ENCODE assay signal across 27 cellular contexts in genomic region chr1:225155555-225155954, GRCh38.
A peak's percentile ranks its signal among the peaks of the same experiment; 100 is the strongest.
DNase-seq lines count a peak whose midpoint lies in the region; ATAC-seq and TF ChIP-seq lines count a peak whose summit lies in the region.
"Had no signal": no experiment of that assay in that cellular context is flagged by ENCODE, and none has a peak within 500 bp of the region (broad histone marks: within the 10 kb centered on the region; RNA-seq: fewer than 3 reads in every experiment).

No MANE protein-coding gene starts in this region.

- H3K4me1 Mint-ChIP-seq in T-helper 17 cell (peaks cover 8% of the 10 kb centered on the region), endothelial cell (ENCODE audit: unreplicated experiment) (peaks cover 19% of the 10 kb centered on the region), Calu3 (ENCODE audit: low read depth, unreplicated experiment) (no peaks in the 10 kb centered on the region)
- H3K4me1 Mint-ChIP-seq in activated CD8-positive, alpha-beta memory T cell treated with anti-CD3 and anti-CD28 coated beads, Interleukin-2, amount 10 ng/mL, durations not matched to agents 7 days and 5 days = no peaks in the 10 kb centered on the region
- H3K4me1 Mint-ChIP-seq: IgD-negative memory B cell had no signal

- DNase-seq in T-helper 17 cell (no peak), endothelial cell (ENCODE audit: low spot score) (no peak), coronary artery (ENCODE audit: low spot score) (no peak), Calu3 (no peak), inferior parietal cortex (ENCODE audit: extremely low spot score) (no peak)
- no peak for DNase-seq in activated CD8-positive, alpha-beta memory T cell treated with anti-CD3 and anti-CD28 coated beads, Interleukin-2, amount 10 ng/mL, durations not matched to agents 7 days and 5 days
- DNase-seq: 8988T, C1 segment of cervical spinal cord, Caco-2, DMS 273 treated with DMSO at 0.1 percent for 48 hours, DMS79, MV-4-11, NCI-H1105, NCI-H1436 treated with DMSO at 0.1 percent for 48 hours, NCI-H187 treated with DMSO at 0.1 percent for 48 hours, NCI-H2171 treated with DMSO at 0.1 percent for 48 hours, NCI-H524, NCI-H774, Right ventricle myocardium superior, RPMI8226, T-cell had no signal

- H3K4me1 ChIP-seq in ACC112 (ENCODE audit: control insufficient read depth, insufficient read depth, low read length, unreplicated experiment) = peaks cover 6% of the 10 kb centered on the region
- H3K4me1 ChIP-seq in HEK293 (ENCODE audit: control insufficient read depth, insufficient read depth, low read length) = no peaks in the 10 kb centered on the region
- H3K4me1 ChIP-seq: Caco-2, SJSA1 had no signal

- H3K9me3 ChIP-seq in HEK293 (ENCODE audit: control insufficient read depth, insufficient read depth, low read depth, low read length) (no peaks in the 10 kb centered on the region), T-helper 17 cell (ENCODE audit: control insufficient read depth, low read length, poor library complexity, severe bottlenecking) (no peaks in the 10 kb centered on the region)
- H3K9me3 ChIP-seq: Caco-2, SJSA1 had no signal

- no peaks in the 10 kb centered on the region for H3K27me3 Mint-ChIP-seq in T-helper 17 cell
- no peaks in the 10 kb centered on the region for H3K27me3 Mint-ChIP-seq in endothelial cell (ENCODE audit: unreplicated experiment)
- H3K27me3 Mint-ChIP-seq in activated CD8-positive, alpha-beta memory T cell treated with anti-CD3 and anti-CD28 coated beads, Interleukin-2, amount 10 ng/mL, durations not matched to agents 7 days and 5 days = peaks cover 5% of the 10 kb centered on the region
- no peaks in the 10 kb centered on the region for H3K27me3 Mint-ChIP-seq in Calu3 (ENCODE audit: unreplicated experiment)
- H3K27me3 Mint-ChIP-seq: IgD-negative memory B cell had no signal

- intact Hi-C loops in Calu3 (cut with micrococcal nuclease; ENCODE audit: unreplicated experiment) = no loop called here

- no peaks in the 10 kb centered on the region for H3K36me3 Mint-ChIP-seq in T-helper 17 cell (ENCODE audit: low read depth)
- H3K36me3 Mint-ChIP-seq in endothelial cell (ENCODE audit: low read depth, unreplicated experiment) = no peaks in the 10 kb centered on the region
- H3K36me3 Mint-ChIP-seq in activated CD8-positive, alpha-beta memory T cell treated with anti-CD3 and anti-CD28 coated beads, Interleukin-2, amount 10 ng/mL, durations not matched to agents 7 days and 5 days = no peaks in the 10 kb centered on the region
- no peaks in the 10 kb centered on the region for H3K36me3 Mint-ChIP-seq in Calu3 (ENCODE audit: insufficient read depth, unreplicated experiment)
- H3K36me3 Mint-ChIP-seq: CD4-positive, alpha-beta memory T cell; IgD-negative memory B cell; T-cell had no signal

- CTCF ChIA-PET in HEK293 (lab: Yijun Ruan, JAX) (no interaction called here), Calu3 (lab: Charles Lee) (no interaction called here)
- CTCF ChIA-PET in activated CD8-positive, alpha-beta memory T cell treated with anti-CD3 and anti-CD28 coated beads, Interleukin-2, amount 10 ng/mL, durations not matched to agents 7 days and 5 days (lab: Charles Lee) = no interaction called here

- ATAC-seq in T-helper 17 cell = peak; percentile 68
- ATAC-seq in activated CD8-positive, alpha-beta memory T cell treated with anti-CD3 and anti-CD28 coated beads, Interleukin-2, amount 10 ng/mL, durations not matched to agents 7 days and 5 days = no peak

- H3K79me2 ChIP-seq in ACC112 (ENCODE audit: control insufficient read depth, insufficient read depth, low read length, unreplicated experiment) = no peaks in the 10 kb centered on the region

- H2AFZ ChIP-seq in ACC112 (ENCODE audit: low read length, unreplicated experiment) = peak overlapping the region; percentile 17

- no peak overlapping the region for H3K4me3 ChIP-seq in ACC112 (ENCODE audit: low read depth, low read length)
- H3K4me3 ChIP-seq in HEK293 (ENCODE audit: low read depth, low read length) = no peak overlapping the region
- H3K4me3 ChIP-seq in coronary artery = no peak overlapping the region
- H3K4me3 ChIP-seq: SJSA1 had no signal

- POLR2A ChIA-PET in HEK293 (lab: Yijun Ruan, JAX) = no interaction called here

- H3K4me3 Mint-ChIP-seq in T-helper 17 cell = no peak overlapping the region
- no peak overlapping the region for H3K4me3 Mint-ChIP-seq in endothelial cell (ENCODE audit: unreplicated experiment)
- H3K4me3 Mint-ChIP-seq in activated CD8-positive, alpha-beta memory T cell treated with anti-CD3 and anti-CD28 coated beads, Interleukin-2, amount 10 ng/mL, durations not matched to agents 7 days and 5 days = no peak overlapping the region
- H3K4me3 Mint-ChIP-seq in Calu3 (ENCODE audit: low read depth, unreplicated experiment) = no peak overlapping the region
- H3K4me3 Mint-ChIP-seq: IgD-negative memory B cell had no signal

- no peak for TF ChIP-seq CTCF in HEK293 (tag by site-specific recombination; IDR thresholded peaks at IDR 0.05)
- no peak for TF ChIP-seq CTCF in endothelial cell (IDR thresholded peaks at IDR 0.05; ENCODE audit: unreplicated experiment)
- no peak for TF ChIP-seq CTCF in coronary artery (IDR thresholded peaks at IDR 0.05)
- no peak for TF ChIP-seq CTCF in Calu3 (IDR thresholded peaks at IDR 0.05; ENCODE audit: unreplicated experiment)

- H3K36me3 ChIP-seq in ACC112 (ENCODE audit: insufficient read depth, low read length) = no peaks in the 10 kb centered on the region
- H3K36me3 ChIP-seq in HEK293 (ENCODE audit: control insufficient read depth in 2 of 2, insufficient read depth in 1 of 2, low read length in 2 of 2) = no peaks in the 10 kb centered on the region
- H3K36me3 ChIP-seq: SJSA1 had no signal

- H3K27ac ChIP-seq in ACC112 (ENCODE audit: low read depth, low read length) (no peak overlapping the region), HEK293 (ENCODE audit: extremely low read depth, low read depth, low read length) (no peak overlapping the region), coronary artery (no peak overlapping the region)
- H3K27ac ChIP-seq: HL-60, SJSA1 had no signal

- BruUV-seq in Calu3 (replicated peaks; lab: Mats Ljungman, UMichigan) = no TSS peak

- H3K9me3 Mint-ChIP-seq in endothelial cell (ENCODE audit: unreplicated experiment) (no peaks in the 10 kb centered on the region), Calu3 (ENCODE audit: low read depth, unreplicated experiment) (no peaks in the 10 kb centered on the region)
- no peaks in the 10 kb centered on the region for H3K9me3 Mint-ChIP-seq in activated CD8-positive, alpha-beta memory T cell treated with anti-CD3 and anti-CD28 coated beads, Interleukin-2, amount 10 ng/mL, durations not matched to agents 7 days and 5 days (ENCODE audit: low read depth)
- H3K9me3 Mint-ChIP-seq: CD4-positive, alpha-beta memory T cell; IgD-negative memory B cell; T-cell had no signal

- no peaks in the 10 kb centered on the region for H3K27me3 ChIP-seq in ACC112 (ENCODE audit: insufficient read depth, low read length)
- H3K27me3 ChIP-seq: SJSA1 had no signal

- peak overlapping the region; percentile 72 for H3K27ac Mint-ChIP-seq in T-helper 17 cell
- H3K27ac Mint-ChIP-seq in endothelial cell (ENCODE audit: unreplicated experiment) = peak overlapping the region; percentile 58
- H3K27ac Mint-ChIP-seq in activated CD8-positive, alpha-beta memory T cell treated with anti-CD3 and anti-CD28 coated beads, Interleukin-2, amount 10 ng/mL, durations not matched to agents 7 days and 5 days = no peak overlapping the region
- no peak overlapping the region for H3K27ac Mint-ChIP-seq in Calu3 (ENCODE audit: unreplicated experiment)
- H3K27ac Mint-ChIP-seq: IgD-negative memory B cell had no signal

TF ChIP-seq in HEK293, 187 proteins besides CTCF, POLR2A, EP300 and RAD21:
- TF ChIP-seq ZNF549 (tag by site-specific recombination; IDR thresholded peaks at IDR 0.05) (peak; percentile 42; the same call in 1 of the 2 replicates), PRDM10 (tag by site-specific recombination; IDR thresholded peaks at IDR 0.05) (no peak), GFI1B (tag by site-specific recombination; IDR thresholded peaks at IDR 0.05) (no peak)
TF ChIP-seq in HEK293: peak in this region for 1.

Comparison
In these comparisons a context has a peak if more than half of its experiments do, and no peak if none do; other contexts are left out.
1. H3K27ac Mint-ChIP-seq: peak in T-helper 17 cell (single experiment) and endothelial cell (single experiment); none in activated CD8-positive, alpha-beta memory T cell treated with anti-CD3 and anti-CD28 coated beads, Interleukin-2, amount 10 ng/mL, durations not matched to agents 7 days and 5 days (single experiment) and Calu3 (single experiment).